9 cellular contexts compared by ENCODE assay signal in genomic region chr6:52849137-52849536, GRCh38. TPM values are rescaled to one million over a fixed set of nuclear protein-coding genes. Genes with fewer than 3 reads are reported as not detected.
"Had no signal": no experiment of that assay in that cellular context is flagged by ENCODE, and none has a peak within 500 bp of the region (broad histone marks: within the 10 kb centered on the region; RNA-seq: fewer than 3 reads in every experiment).

No MANE protein-coding gene starts in this region.

- ATAC-seq: GM12878 had no signal

- FAIRE-seq: G401.6, GM12878, GM12891, GM12892, GM18507, GM19239 had no signal

- DNase-seq: GDM1, GF-D8 had no signal

- H3K4me3 ChIP-seq: GM12878 had no signal

RNA-seq across cellular contexts. Expression of gene GSTA5, which starts 8.5 kb away (rescaled TPM):
- total RNA-seq: G401, GM12878 had no signal
- polyA plus RNA-seq: GM12878 had no signal

RNA-seq across cellular contexts. Expression of gene GSTA1, which starts 45.5 kb away (rescaled TPM):
- total RNA-seq: G401 had no signal
- polyA plus RNA-seq: GM12878 had no signal
